ENCODE assay signal across 18 cellular contexts in genomic region chr6:44504321-44504761, GRCh38.
"Had no signal": no experiment of that assay in that cellular context is flagged by ENCODE, and none has a peak within 500 bp of the region (broad histone marks: within the 10 kb centered on the region; RNA-seq: fewer than 3 reads in every experiment).

No MANE protein-coding gene starts in this region.

- H3K4me3 ChIP-seq: esophagus muscularis mucosa, lung, ovary, stomach, testis had no signal

- H3K9me3 ChIP-seq: ovary, testis had no signal

- H3K27ac ChIP-seq: brain microvascular endothelial cell, ovary, stomach, testis had no signal

- H3K4me1 ChIP-seq: stomach had no signal

- ATAC-seq: activated CD8-positive, alpha-beta T cell treated with anti-CD3 and anti-CD28 coated beads for 36 hours; activated T-cell treated with anti-CD3 and anti-CD28 coated beads, Interleukin-2, amount 50 U/mL, for 72 hours; left cardiac atrium; T-helper 17 cell had no signal

- DNase-seq: activated CD4-positive, alpha-beta T cell treated with anti-CD3 and anti-CD28 coated beads for 4 hours; activated CD8-positive, alpha-beta memory T cell treated with anti-CD3 and anti-CD28 coated beads, Interleukin-2, amount 50 U/mL, for 48 hours; activated CD8-positive, alpha-beta T cell treated with anti-CD3 and anti-CD28 coated beads for 36 hours; activated naive CD4-positive, alpha-beta T cell treated with Interleukin-2 at 50 U/mL for 16 hours; activated T-cell treated with anti-CD3 and anti-CD28 coated beads, Interleukin-2, amount 50 U/mL, for 72 hours; brain microvascular endothelial cell; cortex of kidney; effector CD4-positive, alpha-beta T cell; foreskin fibroblast; left cardiac atrium; midbrain; ovary; stimulated activated CD4-positive, alpha-beta T cell treated with anti-CD3 and anti-CD28 coated beads, Interleukin-2, amount 100 ng/mL, for 24 hours; stomach; T-helper 17 cell; testis had no signal

- H3K36me3 ChIP-seq: brain microvascular endothelial cell, esophagus muscularis mucosa, ovary, stomach had no signal

- H3K27me3 ChIP-seq: brain microvascular endothelial cell, esophagus muscularis mucosa, ovary, stomach, testis had no signal
